In the genomic region with DNA sequence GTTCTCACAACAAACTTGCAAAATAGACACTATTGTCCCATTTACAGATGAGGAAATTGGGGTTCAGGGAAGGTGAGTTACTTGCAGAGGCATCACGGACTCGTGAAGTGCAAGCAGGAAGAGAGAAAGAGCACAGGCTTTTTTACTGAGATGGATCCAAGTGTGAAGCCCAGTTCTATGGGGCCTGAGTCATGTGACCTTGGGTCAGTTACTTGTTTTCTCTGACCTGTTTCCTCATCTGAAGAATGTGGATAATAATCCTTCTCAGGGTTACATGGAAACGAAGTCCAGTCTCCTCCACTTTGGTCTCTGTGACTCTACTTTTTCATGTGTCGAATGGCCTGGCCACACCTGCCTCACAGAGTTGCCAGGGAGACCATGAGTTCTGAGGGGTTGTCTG, we compare ENCODE assay signal across 2 cellular contexts.
A peak's percentile ranks its signal among the peaks of the same experiment; 100 is the strongest.
TF ChIP-seq lines count a peak whose summit lies in the region.

No MANE protein-coding gene starts in this region.

TF ChIP-seq in A549, 52 proteins besides CTCF, POLR2A, EP300 and RAD21 (continued from another document):
- TF ChIP-seq FOSL2 (IDR thresholded peaks at IDR 0.05) (no peak), FOSL2 (CRISPR knock-in tag; IDR thresholded peaks at IDR 0.05) (peak; percentile 33; the same call in 1 of the 2 replicates), CHD4 (IDR thresholded peaks at IDR 0.05; ENCODE audit: borderline replicate concordance) (no peak), ZC3H11A (IDR thresholded peaks at IDR 0.05) (no peak), MAX (IDR thresholded peaks at IDR 0.05) (0 out of 2 replicates have a peak, but pooled peaks have one; percentile 21), USF2 (IDR thresholded peaks at IDR 0.05) (0 out of 2 replicates have a peak, but pooled peaks have one; percentile 38)

TF ChIP-seq in K562, 482 proteins besides CTCF, POLR2A, EP300 and RAD21:
- peak; percentile 37; the same call in 1 of the 2 replicates for TF ChIP-seq TFE3 (CRISPR knock-in tag; IDR thresholded peaks at IDR 0.05)
- no peak for TF ChIP-seq ZNF431 (CRISPR knock-in tag; IDR thresholded peaks at IDR 0.05)
TF ChIP-seq in K562: peak in this region for 1.
